Comparison of ENCODE assay signal across 25 cellular contexts in genomic region chr12:57185403-57185802, GRCh38. TPM values are rescaled to one million over a fixed set of nuclear protein-coding genes. Genes with fewer than 3 reads are reported as not detected.
DNase-seq lines count a peak whose midpoint lies in the region; ATAC-seq and TF ChIP-seq lines count a peak whose summit lies in the region.
"Had no signal": no experiment of that assay in that cellular context is flagged by ENCODE, and none has a peak within 500 bp of the region (broad histone marks: within the 10 kb centered on the region; RNA-seq: fewer than 3 reads in every experiment).

No MANE protein-coding gene starts in this region.

- no peak overlapping the region for H2BK12ac ChIP-seq in neuronal stem cell (ENCODE audit: low read length)

- no peak overlapping the region for H4K91ac ChIP-seq in neuronal stem cell (ENCODE audit: low read depth, low read length, poor library complexity)

- peaks cover 6% of the 10 kb centered on the region for H3K4me1 Mint-ChIP-seq in stimulated activated memory B cell treated with anti-CD40 and anti-IgM and Interleukin-4, amounts not matched to agents 10 μg/mL and 1 μg/mL and 100 μg/mL, for 72 hours
- H3K4me1 Mint-ChIP-seq: CD14-positive monocyte; CD8-positive, alpha-beta memory T cell had no signal

- H3K9me3 ChIP-seq in left ventricle myocardium inferior (replicated peaks) (no peaks in the 10 kb centered on the region), neuronal stem cell (replicated peaks in 1 of 2; ENCODE audit: control insufficient read depth in 2 of 2, insufficient read depth in 1 of 2, low read depth in 1 of 2, low read length in 2 of 2) (no peaks in the 10 kb centered on the region)
- H3K9me3 ChIP-seq: A549; BE2C; BLaER1 treated with 17β-estradiol and CSF1 and Interleukin-3, amounts not matched to agents 10 nM and 100 nM had no signal

- no peak overlapping the region for H3K4me3 Mint-ChIP-seq in stimulated activated memory B cell treated with anti-CD40 and anti-IgM and Interleukin-4, amounts not matched to agents 10 μg/mL and 1 μg/mL and 100 μg/mL, for 72 hours
- H3K4me3 Mint-ChIP-seq: CD14-positive monocyte; CD4-positive, alpha-beta T cell; CD8-positive, alpha-beta memory T cell; GM23338; H9; HFFc6 had no signal

- no peak overlapping the region for H3K27ac ChIP-seq in left ventricle myocardium inferior (replicated peaks)
- peak overlapping the region; percentile 26 for H3K27ac ChIP-seq in angular gyrus (ENCODE audit: low read depth, low read length)
- H3K27ac ChIP-seq in neuronal stem cell (replicated peaks; ENCODE audit: low read length), result no peak overlapping the region
- H3K27ac ChIP-seq: A549; BLaER1 treated with 17β-estradiol and CSF1 and Interleukin-3, amounts not matched to agents 10 nM and 100 nM had no signal

- no peaks in the 10 kb centered on the region for H3K36me3 Mint-ChIP-seq in stimulated activated memory B cell treated with anti-CD40 and anti-IgM and Interleukin-4, amounts not matched to agents 10 μg/mL and 1 μg/mL and 100 μg/mL, for 72 hours
- H3K36me3 Mint-ChIP-seq: CD8-positive, alpha-beta memory T cell had no signal

- intact Hi-C loops in Right ventricle myocardium inferior (cut with DNase I), result no loop called here
- intact Hi-C loops in left ventricle myocardium inferior (cut with micrococcal nuclease), result no loop called here

- peak overlapping the region; percentile 24 for H3K9ac ChIP-seq in neuronal stem cell (ENCODE audit: low read depth, low read length, poor library complexity)

- no CpG with 5 or more reads among the region's 25 CpGs for whole genome bisulfite sequencing in neuronal stem cell (ENCODE audit: extremely low coverage in 2 of 2, insufficient read length in 2 of 2, insufficient replicate concordance in 1 of 2), 2 donors

- H3K27me3 Mint-ChIP-seq in stimulated activated memory B cell treated with anti-CD40 and anti-IgM and Interleukin-4, amounts not matched to agents 10 μg/mL and 1 μg/mL and 100 μg/mL, for 72 hours, result peaks cover 8% of the 10 kb centered on the region
- H3K27me3 Mint-ChIP-seq: CD4-positive, alpha-beta T cell had no signal

- H3K4ac ChIP-seq in neuronal stem cell (ENCODE audit: low read length), result no peak overlapping the region

- no peaks in the 10 kb centered on the region for H3K9me3 Mint-ChIP-seq in stimulated activated memory B cell treated with anti-CD40 and anti-IgM and Interleukin-4, amounts not matched to agents 10 μg/mL and 1 μg/mL and 100 μg/mL, for 72 hours
- H3K9me3 Mint-ChIP-seq: CD4-positive, alpha-beta T cell; CD8-positive, alpha-beta memory T cell; GM23338; H9; HFFc6 had no signal

- peaks cover 9% of the 10 kb centered on the region for H3K4me1 ChIP-seq in left ventricle myocardium inferior
- H3K4me1 ChIP-seq in neuronal stem cell (ENCODE audit: control insufficient read depth in 2 of 2, insufficient read depth in 1 of 2, low read depth in 1 of 2, low read length in 2 of 2), result no peaks in the 10 kb centered on the region
- H3K4me1 ChIP-seq: A549, BE2C had no signal

- peaks cover 12% of the 10 kb centered on the region for H3K79me1 ChIP-seq in neuronal stem cell (ENCODE audit: low read depth, low read length)

- H2BK15ac ChIP-seq in neuronal stem cell (ENCODE audit: low read length), result no peak overlapping the region

- peak overlapping the region; percentile 49 for H3K23ac ChIP-seq in neuronal stem cell (ENCODE audit: low read depth, low read length, poor library complexity)

- H3K4me2 ChIP-seq in neuronal stem cell (ENCODE audit: insufficient read depth, low read length, poor library complexity, severe bottlenecking), result no peak overlapping the region
- H3K4me2 ChIP-seq: A549; BLaER1 treated with 17β-estradiol and CSF1 and Interleukin-3, amounts not matched to agents 10 nM and 100 nM; GM23338 had no signal

- no peak overlapping the region for H2BK120ac ChIP-seq in neuronal stem cell (ENCODE audit: low read depth, low read length)

- H2AK5ac ChIP-seq in neuronal stem cell (ENCODE audit: low read depth, low read length), result no peak overlapping the region

- no peak for TF ChIP-seq CTCF in left ventricle myocardium inferior (IDR thresholded peaks at IDR 0.05; ENCODE audit: borderline replicate concordance)

- DNase-seq in Right ventricle myocardium inferior (ENCODE audit: missing footprints) (peak; percentile 62), left ventricle myocardium inferior (no peak), neuronal stem cell (ENCODE audit: low spot score) (no peak)
- DNase-seq: 8988T; ACHN; AML-193; BE2C; CD4-positive, alpha-beta T cell; CD8-positive, alpha-beta memory T cell; DMS 273 treated with DMSO at 0.1 percent for 48 hours; DMS79; EL; GDM1; H9; HFFc6 had no signal

- H3K27me3 ChIP-seq in left ventricle myocardium inferior (ENCODE audit: low read depth), result no peaks in the 10 kb centered on the region
- no peaks in the 10 kb centered on the region for H3K27me3 ChIP-seq in neuronal stem cell (ENCODE audit: control insufficient read depth in 3 of 3, insufficient read depth in 3 of 3, low read depth in 1 of 3, low read length in 3 of 3)
- H3K27me3 ChIP-seq: BE2C; BLaER1 treated with 17β-estradiol and CSF1 and Interleukin-3, amounts not matched to agents 10 nM and 100 nM had no signal

- no peak overlapping the region for H2AFZ ChIP-seq in neuronal stem cell (ENCODE audit: low read length)
- H2AFZ ChIP-seq: GM23338 had no signal

- peak overlapping the region; percentile 17 for H3K14ac ChIP-seq in neuronal stem cell (ENCODE audit: low read length)

- H3K27ac Mint-ChIP-seq in stimulated activated memory B cell treated with anti-CD40 and anti-IgM and Interleukin-4, amounts not matched to agents 10 μg/mL and 1 μg/mL and 100 μg/mL, for 72 hours, result no peak overlapping the region
- H3K27ac Mint-ChIP-seq: CD4-positive, alpha-beta T cell; CD8-positive, alpha-beta memory T cell; GM23338; H9; HFFc6 had no signal

- no peak overlapping the region for H4K8ac ChIP-seq in neuronal stem cell (ENCODE audit: low read depth, low read length)

- H3K18ac ChIP-seq in neuronal stem cell (ENCODE audit: low read length), result no peak overlapping the region

- H3K36me3 ChIP-seq in left ventricle myocardium inferior (peaks cover 80% of the 10 kb centered on the region), neuronal stem cell (replicated peaks in 1 of 2; ENCODE audit: control insufficient read depth in 2 of 2, insufficient read depth in 2 of 2, low read length in 2 of 2) (peaks cover 69 to 96% of the 10 kb centered on the region in 2 donors)
- H3K36me3 ChIP-seq: BE2C had no signal

- ATAC-seq in Right ventricle myocardium inferior, result no peak
- ATAC-seq in stimulated activated memory B cell treated with anti-CD40 and anti-IgM and Interleukin-4, amounts not matched to agents 10 μg/mL and 1 μg/mL and 100 μg/mL, for 72 hours, result no peak
- ATAC-seq in HG03196 (IDR thresholded peaks at IDR 0.05; ENCODE audit: unreplicated experiment), result no peak
- ATAC-seq: A549, GM12878, GM23338, HCT116 had no signal

- peak overlapping the region; percentile 4 for H2BK5ac ChIP-seq in neuronal stem cell (ENCODE audit: low read length)

- H3K4me3 ChIP-seq in left ventricle myocardium inferior, result no peak overlapping the region
- H3K4me3 ChIP-seq in neuronal stem cell (ENCODE audit: low read length in 2 of 2), result no peak overlapping the region
- H3K4me3 ChIP-seq: A549; BLaER1 treated with 17β-estradiol and CSF1 and Interleukin-3, amounts not matched to agents 10 nM and 100 nM; GM12878; GM23338 had no signal

RNA-seq across cellular contexts. Expression of gene NXPH4, which starts 31.2 kb away (rescaled TPM):
- total RNA-seq in Right ventricle myocardium inferior (0.60 TPM), left ventricle myocardium inferior (0.44 TPM)
- 0.26 TPM for polyA plus RNA-seq in neuronal stem cell (2013, experiment 1 of 2)
- polyA plus RNA-seq in neuronal stem cell (2013, experiment 2 of 2), result 0.29 TPM
- total RNA-seq: CD4-positive, alpha-beta T cell had no signal
- polyA plus RNA-seq: CD14-positive monocyte; CD8-positive, alpha-beta memory T cell had no signal

RNA-seq across cellular contexts. Expression of gene LRP1-AS, which starts 38.0 kb away (rescaled TPM):
- total RNA-seq in Right ventricle myocardium inferior (not detected), left ventricle myocardium inferior (not detected)
- polyA plus RNA-seq in neuronal stem cell (2013, experiment 1 of 2), result not detected
- polyA plus RNA-seq in neuronal stem cell (2013, experiment 2 of 2), result not detected
- total RNA-seq: CD4-positive, alpha-beta T cell; CD8-positive, alpha-beta memory T cell; GM12878; GM23338; H4; H9; HFFc6 had no signal
- polyA plus RNA-seq: A549; CD8-positive, alpha-beta memory T cell; GM12878 had no signal

RNA-seq across cellular contexts. Expression of gene SHMT2, which starts 44.1 kb away (rescaled TPM):
- total RNA-seq in Right ventricle myocardium inferior (32.8 TPM), left ventricle myocardium inferior (22.9 TPM)
- polyA plus RNA-seq in neuronal stem cell (2013, experiment 1 of 2), result 117 TPM
- polyA plus RNA-seq in neuronal stem cell (2013, experiment 2 of 2), result 112 TPM

RNA-seq across cellular contexts. Expression of gene LRP1, which starts 57.1 kb away (rescaled TPM):
- 143 TPM for total RNA-seq in Right ventricle myocardium inferior
- total RNA-seq in left ventricle myocardium inferior, result 61.0 TPM
- polyA plus RNA-seq in neuronal stem cell (2013, experiment 1 of 2), result 13.3 TPM
- polyA plus RNA-seq in neuronal stem cell (2013, experiment 2 of 2), result 12.4 TPM
